Comparison of ENCODE assay signal across 8 cellular contexts in the genomic region with DNA sequence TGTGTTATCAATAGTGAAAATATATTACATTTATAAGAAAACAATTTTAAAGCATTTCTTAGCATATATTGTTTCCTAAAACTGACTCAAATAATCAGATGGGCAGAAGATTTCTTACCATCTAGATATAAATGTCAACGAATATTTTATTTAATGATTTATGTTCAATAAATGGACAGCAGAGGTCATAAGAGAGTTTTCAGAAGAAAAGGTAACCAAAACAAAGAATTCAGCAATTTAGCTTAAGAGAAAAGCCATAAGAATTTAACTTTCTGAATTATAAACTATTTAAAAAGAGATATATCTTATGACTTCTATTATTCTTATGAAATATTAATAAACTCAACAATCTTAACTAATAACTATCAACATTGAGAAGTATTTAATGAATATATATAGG. TPM values are rescaled to one million over a fixed set of nuclear protein-coding genes. Genes with fewer than 3 reads are reported as not detected.
DNase-seq lines count a peak whose midpoint lies in the region; ATAC-seq, FAIRE-seq and TF ChIP-seq lines count a peak whose summit lies in the region.
"Not testable (repeated sequence)": the region's sequence is repeated elsewhere in the genome, so short reads cannot be mapped to it uniquely, and the experiment has no call there.

No MANE protein-coding gene starts in this region.

- H3K4me1 ChIP-seq in A549; kidney (ENCODE audit: control insufficient read depth in 1 of 2, insufficient read depth in 1 of 2, low read depth in 1 of 2, low read length in 2 of 2): not testable (repeated sequence)

- WGBS in A549 (ENCODE audit: missing lambda C conversion rate) = 4% methylated on average over 1 of the region's 1 CpG

- ATAC-seq in A549 = not testable (repeated sequence)

- DNase-seq in A549 (ENCODE audit: low read depth in 1 of 2, low spot score in 1 of 2); LNCaP clone FGC (ENCODE audit: low read depth); kidney: not testable (repeated sequence)
- DNase-seq in EH (ENCODE audit: low read depth) (peak; percentile 10), NOMO-1 treated with dmso at 0.1 percent for 144 hours (lab: John Stamatoyannopoulos, UW; ENCODE audit: unreplicated experiment) (peak; percentile 31), SW480 (ENCODE audit: low spot score) (peak; percentile 20), dermis blood vessel endothelial cell (peak; percentile 4), renal cortical epithelial cell (ENCODE audit: low read depth) (peak; percentile 18)

- not testable (repeated sequence) for TF ChIP-seq POLR2A in A549 (IDR thresholded peaks at IDR 0.05; ENCODE audit: low read length)

- intact Hi-C loops in kidney (cut with DNase I) = not testable (repeated sequence)

- POLR2A ChIA-PET in A549 (lab: Yijun Ruan, JAX) = not testable (repeated sequence)

- not testable (repeated sequence) for H3K36me3 ChIP-seq in kidney (ENCODE audit: control insufficient read depth in 1 of 2, insufficient read depth in 2 of 2, low read length in 2 of 2)

- TF ChIP-seq CTCF in A549 (IDR thresholded peaks at IDR 0.05) = peak; percentile 18; the same call in 1 of the 3 replicates
- peak; percentile 32 for TF ChIP-seq CTCF in LNCaP clone FGC (IDR thresholded peaks at IDR 0.05; ENCODE audit: control insufficient read depth, extremely low read depth, insufficient read depth)
- TF ChIP-seq CTCF in kidney (IDR thresholded peaks at IDR 0.05; ENCODE audit: borderline replicate concordance, extremely low read depth, insufficient read depth) = not testable (repeated sequence)

- H3K4me2 ChIP-seq in A549 = not testable (repeated sequence)

- TF ChIP-seq RAD21 in A549 (conservative IDR thresholded peaks at IDR 0.05 in 1 of 2, IDR thresholded peaks at IDR 0.05 in 1 of 2) = peak; percentile 41 to 54; a peak in 4 of 5 replicates

- FAIRE-seq in A549 (lab: Jason Lieb, UNC) = peak; percentile 67
- peak; percentile 96 for FAIRE-seq in kidney (lab: Jason Lieb, UNC)

- CTCF ChIA-PET in A549 (lab: Yijun Ruan, JAX) = interaction anchor here (1.2 to 2.6 kb wide), 3 partner anchors 122 to 207 kb away, joined by 3 to 12 read pairs (median 9); no protein-coding TSS in a partner anchor

- not testable (repeated sequence) for H3K9me3 ChIP-seq in A549; kidney (ENCODE audit: control insufficient read depth in 1 of 2, low read length in 2 of 2)

- not testable (repeated sequence) for H3K27ac ChIP-seq in A549; kidney (ENCODE audit: low read depth in 2 of 2, low read length in 2 of 2)

- TF ChIP-seq EP300 in A549 (IDR thresholded peaks at IDR 0.05) = not testable (repeated sequence)

- not testable (repeated sequence) for H3K9ac ChIP-seq in kidney (ENCODE audit: low read length in 2 of 2)

- H3K4me3 ChIP-seq in A549; LNCaP clone FGC (ENCODE audit: low read depth, low read length); kidney (ENCODE audit: low read length in 2 of 2): not testable (repeated sequence)

TF ChIP-seq in A549, 52 proteins besides CTCF, POLR2A, EP300 and RAD21:
- TF ChIP-seq SMC3 (IDR thresholded peaks at IDR 0.05) = peak; percentile 58

RNA-seq across cellular contexts. Expression of a gene that starts 3.1 kb away (rescaled TPM):
- polyA plus RNA-seq in A549 (2011; rRNA removed) (3.4 and 5.1 TPM in 2 replicates), A549 (2017; fragmentation: RNase III; extraction: RNeasy Plus Mini Kit Qiagen cat#74134 plus additional on column Dnase treatment) (1.4 to 2.0 TPM (median 1.6 TPM) in 3 replicates), kidney (ENCODE audit: insufficient read depth, low read depth, low replicate concordance) (8.8 TPM)
- polyA plus RNA-seq in A549 (2012; cell fraction: cytosol; rRNA removed) = 0.25 and 0.41 TPM in 2 replicates
- 0.48 and 1.0 TPM in 2 replicates for polyA plus RNA-seq in A549 (2012; cell fraction: nucleus; rRNA removed)
- 1.2 and 1.9 TPM in 2 replicates for polyA minus RNA-seq in A549 (2011; rRNA and poly(A)+ RNA removed)
- total RNA-seq in dermis blood vessel endothelial cell (1.4 and 2.4 TPM in 2 replicates), kidney (15.4 TPM), renal cortical epithelial cell (10.8 and 13.2 TPM in 2 replicates)
